In genomic region chr14:89422181-89422951, GRCh38 we compare ENCODE assay signal across 12 cellular contexts. TPM values are rescaled to one million over a fixed set of nuclear protein-coding genes. Genes with fewer than 3 reads are reported as not detected.
DNase-seq lines count a peak whose midpoint lies in the region; ATAC-seq, FAIRE-seq and TF ChIP-seq lines count a peak whose summit lies in the region.
"Had no signal": no experiment of that assay in that cellular context is flagged by ENCODE, and none has a peak within 500 bp of the region (broad histone marks: within the 10 kb centered on the region; RNA-seq: fewer than 3 reads in every experiment).

No MANE protein-coding gene starts in this region.

- H3K79me2 ChIP-seq in smooth muscle cell (ENCODE audit: low read depth), result no peaks in the 10 kb centered on the region

- peaks cover 66% of the 10 kb centered on the region for H3K4me1 Mint-ChIP-seq in CD8-positive, alpha-beta T cell (ENCODE audit: low read depth)
- peaks cover 55% of the 10 kb centered on the region for H3K4me1 Mint-ChIP-seq in activated CD4-positive, alpha-beta T cell treated with anti-CD3 and anti-CD28 coated beads, Interleukin-2, amount 10 ng/mL, durations not matched to agents 24 days and 14 days

- H3K4me3 Mint-ChIP-seq in CD8-positive, alpha-beta T cell, result no peak overlapping the region
- no peak overlapping the region for H3K4me3 Mint-ChIP-seq in activated CD4-positive, alpha-beta T cell treated with anti-CD3 and anti-CD28 coated beads, Interleukin-2, amount 10 ng/mL, durations not matched to agents 24 days and 14 days
- H3K4me3 Mint-ChIP-seq: central memory CD8-positive, alpha-beta T cell had no signal

- POLR2A ChIA-PET in CD8-positive, alpha-beta T cell (lab: Charles Lee), result no interaction called here

- peak overlapping the region; percentile 75 for H3K4me2 ChIP-seq in smooth muscle cell

- DNase-seq in CD8-positive, alpha-beta T cell, result no peak
- DNase-seq in activated CD4-positive, alpha-beta T cell treated with anti-CD3 and anti-CD28 coated beads, Interleukin-2, amount 10 ng/mL, durations not matched to agents 24 days and 14 days, result no peak
- DNase-seq in foreskin keratinocyte (no peak), smooth muscle cell (lab: John Stamatoyannopoulos, UW; ENCODE audit: unreplicated experiment) (no peak), ovary (no peak), D721Med (ENCODE audit: insufficient read length, low spot score) (no peak)
- DNase-seq: GM23248, retina had no signal

- peaks cover 2% of the 10 kb centered on the region for H3F3A ChIP-seq in smooth muscle cell (ENCODE audit: low read depth)

- 26% methylated on average over 11 of the region's 11 CpGs for WGBS in smooth muscle cell (ENCODE audit: low lambda C conversion rate)
- 79 to 88% (median 79%) methylated on average over 11 of the region's 11 CpGs for WGBS in ovary, 3 donors

- ATAC-seq in CD8-positive, alpha-beta T cell, result no peak
- ATAC-seq in foreskin keratinocyte, result peak; percentile 27
- ATAC-seq in HG02763 (IDR thresholded peaks at IDR 0.05; ENCODE audit: unreplicated experiment), result no peak
- no peak for ATAC-seq in HG03439 (IDR thresholded peaks at IDR 0.05; ENCODE audit: unreplicated experiment)

- H3K36me3 ChIP-seq in CD8-positive, alpha-beta T cell (ENCODE audit: insufficient read depth, low read length), result no peaks in the 10 kb centered on the region
- H3K36me3 ChIP-seq in smooth muscle cell (ENCODE audit: low read depth) (no peaks in the 10 kb centered on the region), ovary (no peaks in the 10 kb centered on the region)

- no peaks in the 10 kb centered on the region for H3K27me3 ChIP-seq in CD8-positive, alpha-beta T cell (ENCODE audit: insufficient read depth, low read length)
- H3K27me3 ChIP-seq in foreskin keratinocyte (no peaks in the 10 kb centered on the region), smooth muscle cell (ENCODE audit: low read depth) (no peaks in the 10 kb centered on the region), ovary (no peaks in the 10 kb centered on the region)

- peak overlapping the region; percentile 32 for H2AFZ ChIP-seq in smooth muscle cell (ENCODE audit: low read depth)
- H2AFZ ChIP-seq: GM23248 had no signal

- no peaks in the 10 kb centered on the region for H3K27me3 Mint-ChIP-seq in CD8-positive, alpha-beta T cell (ENCODE audit: low read depth)
- H3K27me3 Mint-ChIP-seq in activated CD4-positive, alpha-beta T cell treated with anti-CD3 and anti-CD28 coated beads, Interleukin-2, amount 10 ng/mL, durations not matched to agents 24 days and 14 days, result no peaks in the 10 kb centered on the region
- H3K27me3 Mint-ChIP-seq: central memory CD8-positive, alpha-beta T cell had no signal

- H3K36me3 Mint-ChIP-seq in CD8-positive, alpha-beta T cell, result peaks cover 6% of the 10 kb centered on the region
- H3K36me3 Mint-ChIP-seq in activated CD4-positive, alpha-beta T cell treated with anti-CD3 and anti-CD28 coated beads, Interleukin-2, amount 10 ng/mL, durations not matched to agents 24 days and 14 days (ENCODE audit: low read depth), result peaks cover 10% of the 10 kb centered on the region

- no peaks in the 10 kb centered on the region for H3K9me3 Mint-ChIP-seq in CD8-positive, alpha-beta T cell
- no peaks in the 10 kb centered on the region for H3K9me3 Mint-ChIP-seq in activated CD4-positive, alpha-beta T cell treated with anti-CD3 and anti-CD28 coated beads, Interleukin-2, amount 10 ng/mL, durations not matched to agents 24 days and 14 days
- H3K9me3 Mint-ChIP-seq: central memory CD8-positive, alpha-beta T cell had no signal

- H3K9ac ChIP-seq in smooth muscle cell (ENCODE audit: low read depth), result no peak overlapping the region
- H3K9ac ChIP-seq: GM23248 had no signal

- intact Hi-C loops in CD8-positive, alpha-beta T cell (cut with DNase I, micrococcal nuclease), result no loop called here
- intact Hi-C loops in activated CD4-positive, alpha-beta T cell treated with anti-CD3 and anti-CD28 coated beads, Interleukin-2, amount 10 ng/mL, durations not matched to agents 24 days and 14 days (cut with micrococcal nuclease), result loop anchor here (1.0 to 2.0 kb wide), 2 partner anchors 8 to 328 kb away; no protein-coding TSS in a partner anchor
- intact Hi-C loops in ovary (cut with DNase I), result loop anchor here in 2 of 4 donors (10.0 kb wide), 3 partner anchors 72 to 388 kb away; no protein-coding TSS in a partner anchor

- H3K4me3 ChIP-seq in CD8-positive, alpha-beta T cell (ENCODE audit: low read depth, low read length), result no peak overlapping the region
- H3K4me3 ChIP-seq in smooth muscle cell (peak overlapping the region; percentile 25), ovary (no peak overlapping the region)
- H3K4me3 ChIP-seq: GM23248 had no signal

- TF ChIP-seq CTCF in CD8-positive, alpha-beta T cell (IDR thresholded peaks at IDR 0.05), result no peak
- TF ChIP-seq CTCF in foreskin keratinocyte (conservative IDR thresholded peaks at IDR 0.05) (no peak), smooth muscle cell (IDR thresholded peaks at IDR 0.05; ENCODE audit: borderline replicate concordance, insufficient read depth, poor library complexity, severe bottlenecking) (no peak), ovary (IDR thresholded peaks at IDR 0.05) (no peak), D721Med (IDR thresholded peaks at IDR 0.05; ENCODE audit: insufficient read depth, missing control alignments) (no peak)

- no peak for TF ChIP-seq EP300 in ovary (IDR thresholded peaks at IDR 0.05)

- no peaks in the 10 kb centered on the region for H4K20me1 ChIP-seq in smooth muscle cell (ENCODE audit: low read depth)

- H3K27ac Mint-ChIP-seq in CD8-positive, alpha-beta T cell, result peak overlapping the region; percentile 72
- peak overlapping the region; percentile 64 for H3K27ac Mint-ChIP-seq in activated CD4-positive, alpha-beta T cell treated with anti-CD3 and anti-CD28 coated beads, Interleukin-2, amount 10 ng/mL, durations not matched to agents 24 days and 14 days

- no peak for TF ChIP-seq POLR2A in ovary (IDR thresholded peaks at IDR 0.05)

- H3K27ac ChIP-seq in CD8-positive, alpha-beta T cell (ENCODE audit: low read depth, low read length), result no peak overlapping the region
- H3K27ac ChIP-seq in foreskin keratinocyte, result no peak overlapping the region
- peak overlapping the region; percentile 25 for H3K27ac ChIP-seq in smooth muscle cell (ENCODE audit: low read depth)
- H3K27ac ChIP-seq in ovary, result no peak overlapping the region
- H3K27ac ChIP-seq: C4-2B, GM23248 had no signal

- H3K9me3 ChIP-seq in CD8-positive, alpha-beta T cell (ENCODE audit: low read length), result no peaks in the 10 kb centered on the region
- H3K9me3 ChIP-seq in smooth muscle cell (replicated peaks; ENCODE audit: low read depth), result no peaks in the 10 kb centered on the region
- no peaks in the 10 kb centered on the region for H3K9me3 ChIP-seq in ovary

- FAIRE-seq in D721Med (lab: Jason Lieb, UNC), result no peak

- CTCF ChIA-PET in CD8-positive, alpha-beta T cell (lab: Charles Lee), result no interaction called here

- peaks cover 25% of the 10 kb centered on the region for H3K4me1 ChIP-seq in CD8-positive, alpha-beta T cell (ENCODE audit: insufficient read depth, low read length)
- H3K4me1 ChIP-seq in foreskin keratinocyte (no peaks in the 10 kb centered on the region), smooth muscle cell (ENCODE audit: low read depth) (peaks cover 7% of the 10 kb centered on the region), ovary (ENCODE audit: insufficient read depth) (peaks cover 9% of the 10 kb centered on the region)

RNA-seq across cellular contexts. Expression of gene FOXN3, which starts 5.3 kb away (rescaled TPM):
- total RNA-seq in CD8-positive, alpha-beta T cell, result 100 to 1,000 TPM; 134 to 139 TPM
- total RNA-seq in activated CD4-positive, alpha-beta T cell treated with anti-CD3 and anti-CD28 coated beads, Interleukin-2, amount 10 ng/mL, durations not matched to agents 24 days and 14 days, result 80.0 and 85.2 TPM in 2 replicates
- total RNA-seq in foreskin keratinocyte (14.5 and 20.1 TPM in 2 replicates), smooth muscle cell (21.0 and 31.5 TPM in 2 replicates), ovary (100 to 1,000 TPM in 4 of 7 donors, 10 to 100 TPM in 3; 56.9 to 172 (median 117) TPM)
- polyA plus RNA-seq in foreskin keratinocyte (3.1 TPM in 2 replicates), smooth muscle cell (24.5 and 24.7 TPM in 2 replicates), ovary (10 to 100 TPM; 67.4 to 75.6 TPM)
